Comparison of ENCODE assay signal across 32 cellular contexts in genomic region chr13:112131081-112131739, GRCh38.
"Had no signal": no experiment of that assay in that cellular context is flagged by ENCODE, and none has a peak within 500 bp of the region (broad histone marks: within the 10 kb centered on the region; RNA-seq: fewer than 3 reads in every experiment).

No MANE protein-coding gene starts in this region.

- H3K36me3 Mint-ChIP-seq: activated CD4-positive, alpha-beta memory T cell treated with anti-CD3 and anti-CD28 coated beads for 36 hours; mesothelial cell of epicardium; naive B cell had no signal

- H3K27me3 Mint-ChIP-seq: activated CD4-positive, alpha-beta memory T cell treated with anti-CD3 and anti-CD28 coated beads for 36 hours had no signal

- H3K4me2 ChIP-seq: hepatocyte had no signal

- H3K4me3 Mint-ChIP-seq: activated CD4-positive, alpha-beta memory T cell treated with anti-CD3 and anti-CD28 coated beads for 36 hours; activated T-helper 1 cell treated with anti-CD3 and anti-CD28 coated beads, Interleukin-12 subunit alpha, Interleukin-12 subunit beta, Interleukin-2, Interleukin-4 antibody, amounts not matched to agents 30 ng/mL and 10 ng/mL and 1 ng/mL, durations not matched to agents 14 hours and 24 hours and 36 hours; central memory CD8-positive, alpha-beta T cell; mesothelial cell of epicardium; naive B cell; nephron progenitor cell; T-helper 1 cell treated with Interleukin-12 subunit alpha and Interleukin-12 subunit beta and Interleukin-4 antibody, amounts not matched to agents 30 μg/mL and 1 μg/mL, for 36 hours had no signal

- ATAC-seq: gastroesophageal sphincter, left cardiac atrium, left ventricle myocardium superior had no signal

- H3K9me3 Mint-ChIP-seq: activated CD4-positive, alpha-beta memory T cell treated with anti-CD3 and anti-CD28 coated beads for 36 hours; activated T-helper 1 cell treated with anti-CD3 and anti-CD28 coated beads, Interleukin-12 subunit alpha, Interleukin-12 subunit beta, Interleukin-2, Interleukin-4 antibody, amounts not matched to agents 30 ng/mL and 10 ng/mL and 1 ng/mL, durations not matched to agents 14 hours and 24 hours and 36 hours; central memory CD8-positive, alpha-beta T cell; mesothelial cell of epicardium; T-helper 1 cell treated with Interleukin-12 subunit alpha and Interleukin-12 subunit beta and Interleukin-4 antibody, amounts not matched to agents 30 μg/mL and 1 μg/mL, for 36 hours had no signal

- H2AFZ ChIP-seq: hepatocyte had no signal

- H3K4me1 ChIP-seq: breast epithelium, right atrium auricular region had no signal

- H3K27ac Mint-ChIP-seq: activated CD4-positive, alpha-beta memory T cell treated with anti-CD3 and anti-CD28 coated beads for 36 hours; activated T-helper 1 cell treated with anti-CD3 and anti-CD28 coated beads, Interleukin-12 subunit alpha, Interleukin-12 subunit beta, Interleukin-2, Interleukin-4 antibody, amounts not matched to agents 30 ng/mL and 10 ng/mL and 1 ng/mL, durations not matched to agents 14 hours and 24 hours and 36 hours; mesothelial cell of epicardium; nephron progenitor cell; T-helper 1 cell treated with Interleukin-12 subunit alpha and Interleukin-12 subunit beta and Interleukin-4 antibody, amounts not matched to agents 30 μg/mL and 1 μg/mL, for 36 hours had no signal

- H3K27ac ChIP-seq: breast epithelium, dorsolateral prefrontal cortex, gastroesophageal sphincter, hepatocyte, right atrium auricular region, thoracic aorta, upper lobe of left lung, VCaP had no signal

- H3K79me2 ChIP-seq: hepatocyte had no signal

- H3K4me1 Mint-ChIP-seq: central memory CD8-positive, alpha-beta T cell; mesothelial cell of epicardium; naive B cell had no signal

- H3K9me3 ChIP-seq: breast epithelium, gastroesophageal sphincter, right atrium auricular region, thoracic aorta, upper lobe of left lung had no signal

- H3K4me3 ChIP-seq: breast epithelium, dorsolateral prefrontal cortex, gastroesophageal sphincter, hepatocyte, right atrium auricular region, thoracic aorta, upper lobe of left lung had no signal

- H3K36me3 ChIP-seq: breast epithelium, gastroesophageal sphincter, right atrium auricular region, thoracic aorta, upper lobe of left lung had no signal

- FAIRE-seq: colon, keratinocyte, TTC549 had no signal

- H3K27me3 ChIP-seq: right atrium auricular region, upper lobe of left lung had no signal

- DNase-seq: activated CD4-positive, alpha-beta memory T cell treated with anti-CD3 and anti-CD28 coated beads for 36 hours; activated CD4-positive, alpha-beta T cell treated with anti-CD3 and anti-CD28 coated beads for 48 hours; activated CD8-positive, alpha-beta memory T cell treated with anti-CD3 and anti-CD28 coated beads, Interleukin-2, amount 50 U/mL, for 4 hours; activated gamma-delta T cell treated with Interleukin-2 at 50 U/mL for 16 hours; activated naive CD4-positive, alpha-beta T cell treated with anti-CD3 and anti-CD28 coated beads, Interleukin-2, amount 50 U/mL, for 16 hours; activated T-cell treated with anti-CD3 and anti-CD28 coated beads, Interleukin-2, amount 50 U/mL, for 1 hour; amniotic stem cell; dorsolateral prefrontal cortex; effector memory CD4-positive, alpha-beta T cell; erythroblast; left cardiac atrium; left ventricle myocardium superior; naive B cell; nephron progenitor cell; occipital lobe; stimulated activated naive CD4-positive, alpha-beta T cell treated with Interleukin-2 at 50 U/mL for 16 hours; SW 1271; T-helper 9 cell had no signal
